ENCODE assay signal across 1 cellular context in the genomic region with DNA sequence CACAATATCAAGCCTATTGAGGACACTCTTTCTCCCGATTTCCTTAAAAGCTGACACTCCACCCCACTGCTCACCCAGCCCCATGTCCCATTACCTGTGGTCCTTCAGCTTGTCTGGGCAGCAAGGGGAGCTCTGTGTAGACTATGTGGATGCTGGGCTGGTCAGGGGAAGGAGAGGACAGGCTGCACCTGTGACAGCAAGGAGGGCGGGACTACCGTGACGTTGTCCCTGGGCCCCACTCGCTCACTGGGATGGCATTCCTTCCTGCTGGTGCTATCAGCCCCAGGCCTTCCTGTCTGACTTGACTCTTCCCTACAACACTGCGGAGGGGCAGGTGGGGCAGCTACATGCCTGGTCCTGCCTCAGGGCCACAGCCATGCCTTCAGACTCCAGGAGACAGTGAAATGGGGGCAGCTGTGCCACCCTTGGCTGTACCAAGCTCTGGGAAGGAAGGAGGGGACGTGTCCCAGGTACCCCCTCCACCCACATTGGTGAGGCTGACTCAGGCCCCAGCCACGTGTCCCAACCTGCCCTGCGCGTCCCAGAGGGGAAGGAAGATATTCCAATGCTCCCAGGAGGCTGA.
TF ChIP-seq lines count a peak whose summit lies in the region.

TSS of gene TMEM40 (minus strand) at position 163 of the 583 bp plus-strand sequence. CDS start 9,427 bp downstream, outside the sequence.

TF ChIP-seq in IMR-90, 13 proteins besides CTCF, POLR2A, EP300 and RAD21:
- TF ChIP-seq BHLHE40 (IDR thresholded peaks at IDR 0.05; ENCODE audit: low read depth, low read length) (no peak), CEBPB (IDR thresholded peaks at IDR 0.05; ENCODE audit: low read depth, low read length) (no peak), NFE2L2 (IDR thresholded peaks at IDR 0.05; ENCODE audit: low read depth, low read length) (no peak), FOS (IDR thresholded peaks at IDR 0.05; ENCODE audit: low read depth, low read length) (no peak), CHD1 (IDR thresholded peaks at IDR 0.05; ENCODE audit: low read depth, low read length) (no peak), MAFK (IDR thresholded peaks at IDR 0.05; ENCODE audit: low read depth, low read length) (no peak), RCOR1 (IDR thresholded peaks at IDR 0.05; ENCODE audit: insufficient replicate concordance, low read length) (no peak), MAZ (IDR thresholded peaks at IDR 0.05; ENCODE audit: borderline replicate concordance, low read depth, low read length) (no peak), RFX5 (IDR thresholded peaks at IDR 0.05; ENCODE audit: low read depth, low read length) (no peak), MXI1 (IDR thresholded peaks at IDR 0.05; ENCODE audit: borderline replicate concordance, low read depth, low read length) (no peak), SMC3 (IDR thresholded peaks at IDR 0.05; ENCODE audit: low read depth, low read length) (no peak)
- TF ChIP-seq, protein P1, sequence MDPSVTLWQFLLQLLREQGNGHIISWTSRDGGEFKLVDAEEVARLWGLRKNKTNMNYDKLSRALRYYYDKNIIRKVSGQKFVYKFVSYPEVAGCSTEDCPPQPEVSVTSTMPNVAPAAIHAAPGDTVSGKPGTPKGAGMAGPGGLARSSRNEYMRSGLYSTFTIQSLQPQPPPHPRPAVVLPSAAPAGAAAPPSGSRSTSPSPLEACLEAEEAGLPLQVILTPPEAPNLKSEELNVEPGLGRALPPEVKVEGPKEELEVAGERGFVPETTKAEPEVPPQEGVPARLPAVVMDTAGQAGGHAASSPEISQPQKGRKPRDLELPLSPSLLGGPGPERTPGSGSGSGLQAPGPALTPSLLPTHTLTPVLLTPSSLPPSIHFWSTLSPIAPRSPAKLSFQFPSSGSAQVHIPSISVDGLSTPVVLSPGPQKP (IDR thresholded peaks at IDR 0.05; ENCODE audit: borderline replicate concordance, low read depth, low read length): no peak
- TF ChIP-seq, protein P2, sequence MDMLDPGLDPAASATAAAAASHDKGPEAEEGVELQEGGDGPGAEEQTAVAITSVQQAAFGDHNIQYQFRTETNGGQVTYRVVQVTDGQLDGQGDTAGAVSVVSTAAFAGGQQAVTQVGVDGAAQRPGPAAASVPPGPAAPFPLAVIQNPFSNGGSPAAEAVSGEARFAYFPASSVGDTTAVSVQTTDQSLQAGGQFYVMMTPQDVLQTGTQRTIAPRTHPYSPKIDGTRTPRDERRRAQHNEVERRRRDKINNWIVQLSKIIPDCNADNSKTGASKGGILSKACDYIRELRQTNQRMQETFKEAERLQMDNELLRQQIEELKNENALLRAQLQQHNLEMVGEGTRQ (IDR thresholded peaks at IDR 0.05; ENCODE audit: low read depth, low read length): no peak
